1 cellular context compared by ENCODE assay signal in the genomic region with DNA sequence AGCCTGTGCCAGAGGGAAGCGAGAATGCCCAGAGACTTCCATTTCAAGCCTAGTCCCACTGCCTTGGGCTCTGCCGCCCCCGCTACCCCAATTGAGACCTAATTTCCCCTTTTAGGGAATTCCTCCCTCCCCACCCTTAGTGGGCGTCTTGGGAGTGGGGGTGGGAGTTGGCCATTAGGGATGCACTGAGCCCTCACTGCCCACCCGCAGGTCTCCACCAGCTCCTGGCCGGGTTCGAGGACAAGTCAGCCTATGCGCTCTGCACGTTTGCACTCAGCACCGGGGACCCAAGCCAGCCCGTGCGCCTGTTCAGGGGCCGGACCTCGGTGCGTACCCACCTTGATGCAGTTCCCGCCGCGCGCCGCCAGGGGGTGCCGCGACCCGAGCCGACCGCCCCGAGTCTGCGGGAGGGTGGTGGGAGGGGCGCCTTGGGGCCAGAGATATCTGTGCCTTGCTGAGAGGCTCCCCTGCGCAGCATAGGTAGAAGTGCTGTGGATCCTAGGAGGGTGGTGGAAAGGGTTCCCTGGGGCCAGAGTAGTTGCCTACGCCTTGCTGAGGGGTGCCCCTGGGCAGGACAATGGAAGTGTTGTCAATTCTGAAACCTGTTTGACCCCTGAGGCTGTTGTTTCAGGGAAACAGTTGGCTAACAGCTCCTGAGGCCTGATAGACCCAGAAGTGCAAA.
A peak's percentile ranks its signal among the peaks of the same experiment; 100 is the strongest.
TF ChIP-seq lines count a peak whose summit lies in the region.

No MANE protein-coding gene starts in this region.

TF ChIP-seq in HepG2, 621 proteins besides CTCF, POLR2A, EP300 and RAD21 (continued from another document and continues in another):
- TF ChIP-seq, protein P1, sequence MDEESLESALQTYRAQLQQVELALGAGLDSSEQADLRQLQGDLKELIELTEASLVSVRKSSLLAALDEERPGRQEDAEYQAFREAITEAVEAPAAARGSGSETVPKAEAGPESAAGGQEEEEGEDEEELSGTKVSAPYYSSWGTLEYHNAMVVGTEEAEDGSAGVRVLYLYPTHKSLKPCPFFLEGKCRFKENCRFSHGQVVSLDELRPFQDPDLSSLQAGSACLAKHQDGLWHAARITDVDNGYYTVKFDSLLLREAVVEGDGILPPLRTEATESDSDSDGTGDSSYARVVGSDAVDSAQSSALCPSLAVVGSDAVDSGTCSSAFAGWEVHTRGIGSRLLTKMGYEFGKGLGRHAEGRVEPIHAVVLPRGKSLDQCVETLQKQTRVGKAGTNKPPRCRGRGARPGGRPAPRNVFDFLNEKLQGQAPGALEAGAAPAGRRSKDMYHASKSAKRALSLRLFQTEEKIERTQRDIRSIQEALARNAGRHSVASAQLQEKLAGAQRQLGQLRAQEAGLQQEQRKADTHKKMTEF (CRISPR knock-in tag; IDR thresholded peaks at IDR 0.05): peak; percentile 94
- TF ChIP-seq, protein P2, sequence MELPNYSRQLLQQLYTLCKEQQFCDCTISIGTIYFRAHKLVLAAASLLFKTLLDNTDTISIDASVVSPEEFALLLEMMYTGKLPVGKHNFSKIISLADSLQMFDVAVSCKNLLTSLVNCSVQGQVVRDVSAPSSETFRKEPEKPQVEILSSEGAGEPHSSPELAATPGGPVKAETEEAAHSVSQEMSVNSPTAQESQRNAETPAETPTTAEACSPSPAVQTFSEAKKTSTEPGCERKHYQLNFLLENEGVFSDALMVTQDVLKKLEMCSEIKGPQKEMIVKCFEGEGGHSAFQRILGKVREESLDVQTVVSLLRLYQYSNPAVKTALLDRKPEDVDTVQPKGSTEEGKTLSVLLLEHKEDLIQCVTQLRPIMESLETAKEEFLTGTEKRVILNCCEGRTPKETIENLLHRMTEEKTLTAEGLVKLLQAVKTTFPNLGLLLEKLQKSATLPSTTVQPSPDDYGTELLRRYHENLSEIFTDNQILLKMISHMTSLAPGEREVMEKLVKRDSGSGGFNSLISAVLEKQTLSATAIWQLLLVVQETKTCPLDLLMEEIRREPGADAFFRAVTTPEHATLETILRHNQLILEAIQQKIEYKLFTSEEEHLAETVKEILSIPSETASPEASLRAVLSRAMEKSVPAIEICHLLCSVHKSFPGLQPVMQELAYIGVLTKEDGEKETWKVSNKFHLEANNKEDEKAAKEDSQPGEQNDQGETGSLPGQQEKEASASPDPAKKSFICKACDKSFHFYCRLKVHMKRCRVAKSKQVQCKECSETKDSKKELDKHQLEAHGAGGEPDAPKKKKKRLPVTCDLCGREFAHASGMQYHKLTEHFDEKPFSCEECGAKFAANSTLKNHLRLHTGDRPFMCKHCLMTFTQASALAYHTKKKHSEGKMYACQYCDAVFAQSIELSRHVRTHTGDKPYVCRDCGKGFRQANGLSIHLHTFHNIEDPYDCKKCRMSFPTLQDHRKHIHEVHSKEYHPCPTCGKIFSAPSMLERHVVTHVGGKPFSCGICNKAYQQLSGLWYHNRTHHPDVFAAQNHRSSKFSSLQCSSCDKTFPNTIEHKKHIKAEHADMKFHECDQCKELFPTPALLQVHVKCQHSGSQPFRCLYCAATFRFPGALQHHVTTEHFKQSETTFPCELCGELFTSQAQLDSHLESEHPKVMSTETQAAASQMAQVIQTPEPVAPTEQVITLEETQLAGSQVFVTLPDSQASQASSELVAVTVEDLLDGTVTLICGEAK (IDR thresholded peaks at IDR 0.05): no peak
- TF ChIP-seq, protein P2 (CRISPR knock-in tag; IDR thresholded peaks at IDR 0.05): peak; percentile 32; the same call in 1 of the 2 replicates
- peak; percentile 51 for TF ChIP-seq BHLHE40 (IDR thresholded peaks at IDR 0.05; ENCODE audit: low read length)
- TF ChIP-seq ZFAT (CRISPR knock-in tag; conservative IDR thresholded peaks at IDR 0.05): no peak
- TF ChIP-seq, protein P3, sequence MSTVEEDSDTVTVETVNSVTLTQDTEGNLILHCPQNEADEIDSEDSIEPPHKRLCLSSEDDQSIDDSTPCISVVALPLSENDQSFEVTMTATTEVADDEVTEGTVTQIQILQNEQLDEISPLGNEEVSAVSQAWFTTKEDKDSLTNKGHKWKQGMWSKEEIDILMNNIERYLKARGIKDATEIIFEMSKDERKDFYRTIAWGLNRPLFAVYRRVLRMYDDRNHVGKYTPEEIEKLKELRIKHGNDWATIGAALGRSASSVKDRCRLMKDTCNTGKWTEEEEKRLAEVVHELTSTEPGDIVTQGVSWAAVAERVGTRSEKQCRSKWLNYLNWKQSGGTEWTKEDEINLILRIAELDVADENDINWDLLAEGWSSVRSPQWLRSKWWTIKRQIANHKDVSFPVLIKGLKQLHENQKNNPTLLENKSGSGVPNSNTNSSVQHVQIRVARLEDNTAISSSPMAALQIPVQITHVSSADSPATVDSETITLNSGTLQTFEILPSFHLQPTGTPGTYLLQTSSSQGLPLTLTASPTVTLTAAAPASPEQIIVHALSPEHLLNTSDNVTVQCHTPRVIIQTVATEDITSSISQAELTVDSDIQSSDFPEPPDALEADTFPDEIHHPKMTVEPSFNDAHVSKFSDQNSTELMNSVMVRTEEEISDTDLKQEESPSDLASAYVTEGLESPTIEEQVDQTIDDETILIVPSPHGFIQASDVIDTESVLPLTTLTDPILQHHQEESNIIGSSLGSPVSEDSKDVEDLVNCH (CRISPR knock-in tag; IDR thresholded peaks at IDR 0.05): no peak
- TF ChIP-seq, protein P4, sequence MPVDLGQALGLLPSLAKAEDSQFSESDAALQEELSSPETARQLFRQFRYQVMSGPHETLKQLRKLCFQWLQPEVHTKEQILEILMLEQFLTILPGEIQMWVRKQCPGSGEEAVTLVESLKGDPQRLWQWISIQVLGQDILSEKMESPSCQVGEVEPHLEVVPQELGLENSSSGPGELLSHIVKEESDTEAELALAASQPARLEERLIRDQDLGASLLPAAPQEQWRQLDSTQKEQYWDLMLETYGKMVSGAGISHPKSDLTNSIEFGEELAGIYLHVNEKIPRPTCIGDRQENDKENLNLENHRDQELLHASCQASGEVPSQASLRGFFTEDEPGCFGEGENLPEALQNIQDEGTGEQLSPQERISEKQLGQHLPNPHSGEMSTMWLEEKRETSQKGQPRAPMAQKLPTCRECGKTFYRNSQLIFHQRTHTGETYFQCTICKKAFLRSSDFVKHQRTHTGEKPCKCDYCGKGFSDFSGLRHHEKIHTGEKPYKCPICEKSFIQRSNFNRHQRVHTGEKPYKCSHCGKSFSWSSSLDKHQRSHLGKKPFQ (CRISPR knock-in tag; IDR thresholded peaks at IDR 0.05; ENCODE audit: insufficient replicate concordance): peak; percentile 47
- TF ChIP-seq SNAPC2 (CRISPR knock-in tag; IDR thresholded peaks at IDR 0.05): no peak; the same call in 1 of the 2 replicates
- TF ChIP-seq ZNF24 (IDR thresholded peaks at IDR 0.05): no peak
- TF ChIP-seq, protein P5, sequence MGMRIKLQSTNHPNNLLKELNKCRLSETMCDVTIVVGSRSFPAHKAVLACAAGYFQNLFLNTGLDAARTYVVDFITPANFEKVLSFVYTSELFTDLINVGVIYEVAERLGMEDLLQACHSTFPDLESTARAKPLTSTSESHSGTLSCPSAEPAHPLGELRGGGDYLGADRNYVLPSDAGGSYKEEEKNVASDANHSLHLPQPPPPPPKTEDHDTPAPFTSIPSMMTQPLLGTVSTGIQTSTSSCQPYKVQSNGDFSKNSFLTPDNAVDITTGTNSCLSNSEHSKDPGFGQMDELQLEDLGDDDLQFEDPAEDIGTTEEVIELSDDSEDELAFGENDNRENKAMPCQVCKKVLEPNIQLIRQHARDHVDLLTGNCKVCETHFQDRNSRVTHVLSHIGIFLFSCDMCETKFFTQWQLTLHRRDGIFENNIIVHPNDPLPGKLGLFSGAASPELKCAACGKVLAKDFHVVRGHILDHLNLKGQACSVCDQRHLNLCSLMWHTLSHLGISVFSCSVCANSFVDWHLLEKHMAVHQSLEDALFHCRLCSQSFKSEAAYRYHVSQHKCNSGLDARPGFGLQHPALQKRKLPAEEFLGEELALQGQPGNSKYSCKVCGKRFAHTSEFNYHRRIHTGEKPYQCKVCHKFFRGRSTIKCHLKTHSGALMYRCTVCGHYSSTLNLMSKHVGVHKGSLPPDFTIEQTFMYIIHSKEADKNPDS (CRISPR knock-in tag; IDR thresholded peaks at IDR 0.05): no peak
- TF ChIP-seq ZNF556 (CRISPR knock-in tag; IDR thresholded peaks at IDR 0.05; ENCODE audit: borderline replicate concordance): peak; percentile 96
- 0 out of 2 replicates have a peak, but pooled peaks have one; percentile 35 for TF ChIP-seq ZC3H4 (CRISPR knock-in tag; IDR thresholded peaks at IDR 0.05; ENCODE audit: borderline replicate concordance)
- TF ChIP-seq FOXK1 (CRISPR knock-in tag; IDR thresholded peaks at IDR 0.05; ENCODE audit: borderline replicate concordance, low read depth): peak; percentile 46; the same call in 1 of the 2 replicates
- TF ChIP-seq, protein P6, sequence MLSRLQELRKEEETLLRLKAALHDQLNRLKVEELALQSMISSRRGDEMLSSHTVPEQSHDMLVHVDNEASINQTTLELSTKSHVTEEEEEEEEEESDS (CRISPR knock-in tag; IDR thresholded peaks at IDR 0.05; ENCODE audit: borderline replicate concordance): peak; percentile 27; the same call in 1 of the 2 replicates
- TF ChIP-seq ZNF292 (CRISPR knock-in tag; IDR thresholded peaks at IDR 0.05; ENCODE audit: borderline replicate concordance, low read depth): peak; percentile 56; the same call in 1 of the 2 replicates
- no peak for TF ChIP-seq U2AF1 (optimal IDR thresholded peaks at IDR 0.05; ENCODE audit: low read depth, low read length)
- no peak for TF ChIP-seq ZNF30 (CRISPR knock-in tag; IDR thresholded peaks at IDR 0.05)
- peak; percentile 75; the same call in 1 of the 2 replicates for TF ChIP-seq MAZ (IDR thresholded peaks at IDR 0.05; ENCODE audit: borderline replicate concordance, low read depth, low read length)
- peak; percentile 97 for TF ChIP-seq MAZ (CRISPR knock-in tag; IDR thresholded peaks at IDR 0.05; ENCODE audit: low read depth)
- TF ChIP-seq ZFYVE20 (CRISPR knock-in tag; IDR thresholded peaks at IDR 0.05; ENCODE audit: borderline replicate concordance, low read depth): no peak
- TF ChIP-seq, protein P7, sequence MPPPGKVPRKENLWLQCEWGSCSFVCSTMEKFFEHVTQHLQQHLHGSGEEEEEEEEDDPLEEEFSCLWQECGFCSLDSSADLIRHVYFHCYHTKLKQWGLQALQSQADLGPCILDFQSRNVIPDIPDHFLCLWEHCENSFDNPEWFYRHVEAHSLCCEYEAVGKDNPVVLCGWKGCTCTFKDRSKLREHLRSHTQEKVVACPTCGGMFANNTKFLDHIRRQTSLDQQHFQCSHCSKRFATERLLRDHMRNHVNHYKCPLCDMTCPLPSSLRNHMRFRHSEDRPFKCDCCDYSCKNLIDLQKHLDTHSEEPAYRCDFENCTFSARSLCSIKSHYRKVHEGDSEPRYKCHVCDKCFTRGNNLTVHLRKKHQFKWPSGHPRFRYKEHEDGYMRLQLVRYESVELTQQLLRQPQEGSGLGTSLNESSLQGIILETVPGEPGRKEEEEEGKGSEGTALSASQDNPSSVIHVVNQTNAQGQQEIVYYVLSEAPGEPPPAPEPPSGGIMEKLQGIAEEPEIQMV (CRISPR knock-in tag; IDR thresholded peaks at IDR 0.05; ENCODE audit: low read depth): peak; percentile 24; the same call in 1 of the 2 replicates
- peak; percentile 66 for TF ChIP-seq KAT8 (CRISPR knock-in tag; IDR thresholded peaks at IDR 0.05)
- no peak for TF ChIP-seq FOXK2 (IDR thresholded peaks at IDR 0.05)
- TF ChIP-seq MAF1 (CRISPR knock-in tag; IDR thresholded peaks at IDR 0.05; ENCODE audit: borderline replicate concordance): 0 out of 2 replicates have a peak, but pooled peaks have one; percentile 50
- TF ChIP-seq, protein P8, sequence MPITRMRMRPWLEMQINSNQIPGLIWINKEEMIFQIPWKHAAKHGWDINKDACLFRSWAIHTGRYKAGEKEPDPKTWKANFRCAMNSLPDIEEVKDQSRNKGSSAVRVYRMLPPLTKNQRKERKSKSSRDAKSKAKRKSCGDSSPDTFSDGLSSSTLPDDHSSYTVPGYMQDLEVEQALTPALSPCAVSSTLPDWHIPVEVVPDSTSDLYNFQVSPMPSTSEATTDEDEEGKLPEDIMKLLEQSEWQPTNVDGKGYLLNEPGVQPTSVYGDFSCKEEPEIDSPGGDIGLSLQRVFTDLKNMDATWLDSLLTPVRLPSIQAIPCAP (CRISPR knock-in tag; IDR thresholded peaks at IDR 0.05; ENCODE audit: low read depth): no peak
- TF ChIP-seq, protein P9, sequence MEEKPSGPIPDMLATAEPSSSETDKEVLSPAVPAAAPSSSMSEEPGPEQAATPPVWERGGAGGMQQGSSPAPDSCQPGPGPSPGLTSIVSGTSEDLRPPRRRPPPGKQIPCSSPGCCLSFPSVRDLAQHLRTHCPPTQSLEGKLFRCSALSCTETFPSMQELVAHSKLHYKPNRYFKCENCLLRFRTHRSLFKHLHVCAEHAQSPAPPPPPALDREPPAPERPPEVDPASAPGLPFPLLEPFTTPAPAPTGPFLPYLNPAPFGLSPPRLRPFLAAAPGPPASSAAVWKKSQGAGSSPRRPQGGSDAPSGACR (CRISPR knock-in tag; IDR thresholded peaks at IDR 0.05): no peak
- no peak for TF ChIP-seq NAIF1 (CRISPR knock-in tag; IDR thresholded peaks at IDR 0.05; ENCODE audit: borderline replicate concordance)
- no peak for TF ChIP-seq ZNF207 (IDR thresholded peaks at IDR 0.05; ENCODE audit: borderline replicate concordance)
- peak; percentile 58; the same call in 1 of the 2 replicates for TF ChIP-seq ZNF605 (CRISPR knock-in tag; IDR thresholded peaks at IDR 0.05)
